In the genomic region with DNA sequence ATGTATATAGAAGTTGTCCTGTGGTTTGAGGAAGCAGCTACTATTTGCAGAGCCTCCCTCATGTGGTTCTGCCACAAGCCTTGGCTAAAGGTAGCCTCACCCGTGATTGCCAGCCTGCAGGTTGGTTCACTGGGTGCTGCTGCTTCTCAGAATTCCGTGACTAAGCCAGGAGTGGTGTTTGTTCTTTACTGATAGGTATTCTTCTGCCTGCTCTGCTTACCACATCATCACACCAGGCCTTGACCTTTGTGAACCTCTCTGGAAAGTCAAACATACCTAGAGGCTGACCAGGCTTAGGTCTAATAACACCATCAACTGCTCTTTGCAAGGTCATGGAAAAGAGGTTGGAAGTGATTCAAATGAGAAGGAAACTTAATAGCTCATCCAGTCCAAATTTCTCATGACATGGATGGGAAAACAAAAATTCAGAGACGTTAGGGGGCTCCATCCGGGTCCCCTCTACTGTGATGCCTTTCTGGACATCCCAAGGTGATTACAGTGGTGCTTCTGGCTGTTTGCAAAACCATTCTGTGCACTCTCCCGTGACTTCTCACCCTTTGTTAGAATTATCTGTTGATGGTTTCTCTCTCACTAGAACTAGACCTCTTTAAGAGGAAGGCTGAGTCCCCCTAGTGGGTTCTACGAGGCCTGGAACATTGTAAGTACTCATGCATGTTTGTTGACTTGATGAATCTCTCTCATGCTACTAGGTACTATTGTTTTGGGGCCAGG, we compare ENCODE assay signal across 9 cellular contexts. TPM values are rescaled to one million over a fixed set of nuclear protein-coding genes. Genes with fewer than 3 reads are reported as not detected.
A peak's percentile ranks its signal among the peaks of the same experiment; 100 is the strongest.
DNase-seq lines count a peak whose midpoint lies in the region; ATAC-seq, FAIRE-seq and TF ChIP-seq lines count a peak whose summit lies in the region.
"Had no signal": no experiment of that assay in that cellular context is flagged by ENCODE, and none has a peak within 500 bp of the region (broad histone marks: within the 10 kb centered on the region; RNA-seq: fewer than 3 reads in every experiment).

No MANE protein-coding gene starts in this region.

- no peaks in the 10 kb centered on the region for H3K79me2 ChIP-seq in OCI-LY3 (ENCODE audit: low read length)

- H3K4me2 ChIP-seq in OCI-LY3 (ENCODE audit: low read length): no peak overlapping the region

- no peak for ATAC-seq in GM21423 (IDR thresholded peaks at IDR 0.05; ENCODE audit: unreplicated experiment)
- ATAC-seq in GM21737 (IDR thresholded peaks at IDR 0.05; ENCODE audit: unreplicated experiment): no peak

- no peaks in the 10 kb centered on the region for H3K27me3 ChIP-seq in OCI-LY3 (ENCODE audit: low read depth, low read length)

- TF ChIP-seq CTCF in 22Rv1 (IDR thresholded peaks at IDR 0.05): peak; percentile 29
- peak; percentile 56 for TF ChIP-seq CTCF in GM12873 (IDR thresholded peaks at IDR 0.05; ENCODE audit: insufficient read depth, low read depth, low read length, missing control alignments)
- peak; percentile 33 for TF ChIP-seq CTCF in OCI-LY3 (IDR thresholded peaks at IDR 0.05; ENCODE audit: low read depth, low read length)
- peak; percentile 39 for TF ChIP-seq CTCF in fibroblast of pulmonary artery (IDR thresholded peaks at IDR 0.05; ENCODE audit: low read length, missing control alignments)

- no peak overlapping the region for H3K27ac ChIP-seq in 22Rv1
- H3K27ac ChIP-seq in OCI-LY3 (ENCODE audit: low read length): no peak overlapping the region

- no peaks in the 10 kb centered on the region for H3K36me3 ChIP-seq in OCI-LY3 (replicated peaks; ENCODE audit: low read depth, low read length)

- DNase-seq in fibroblast of pulmonary artery (ENCODE audit: low read depth) (peak; percentile 47), globus pallidus (ENCODE audit: low spot score) (no peak), frontal cortex (ENCODE audit: low spot score in 2 of 2) (no peak)
- DNase-seq: head of caudate nucleus had no signal

- no peak overlapping the region for H3K9ac ChIP-seq in OCI-LY3 (ENCODE audit: low read length)

- no peak overlapping the region for H2AFZ ChIP-seq in OCI-LY3 (ENCODE audit: low read depth, low read length)

- no peaks in the 10 kb centered on the region for H4K20me1 ChIP-seq in OCI-LY3 (ENCODE audit: insufficient read depth, low read length)

- H3K4me1 ChIP-seq in OCI-LY3 (ENCODE audit: low read length): no peaks in the 10 kb centered on the region

- H3K4me3 ChIP-seq in OCI-LY3 (ENCODE audit: low read length) (no peak overlapping the region), fibroblast of pulmonary artery (replicated peaks; ENCODE audit: low read depth, low read length) (no peak overlapping the region)

- peaks cover 2% of the 10 kb centered on the region; the same call in 1 of the 2 replicates for H3K9me3 ChIP-seq in OCI-LY3 (ENCODE audit: insufficient read depth, low read length)

- no peak for FAIRE-seq in frontal cortex (lab: Jason Lieb, UNC)

RNA-seq across cellular contexts. Expression of a gene that starts 8.5 kb away (rescaled TPM):
- total RNA-seq in frontal cortex: 65.2 TPM
